In genomic region chr6:142942805-142943227, GRCh38 we compare ENCODE assay signal across 8 cellular contexts. TPM values are rescaled to one million over a fixed set of nuclear protein-coding genes. Genes with fewer than 3 reads are reported as not detected.
DNase-seq lines count a peak whose midpoint lies in the region; ATAC-seq and TF ChIP-seq lines count a peak whose summit lies in the region.

No MANE protein-coding gene starts in this region.

- ATAC-seq in heart left ventricle = no peak
- ATAC-seq in left ventricle myocardium superior = no peak
- ATAC-seq in GM18511 (IDR thresholded peaks at IDR 0.05; ENCODE audit: unreplicated experiment) = no peak

- peaks cover 8% of the 10 kb centered on the region for H3K79me2 ChIP-seq in neural progenitor cell (ENCODE audit: low read depth)

- no peak overlapping the region for H3K9ac ChIP-seq in neural progenitor cell

- H3K4me3 Mint-ChIP-seq in chondrocyte (ENCODE audit: unreplicated experiment) (no peak overlapping the region), neural progenitor cell (no peak overlapping the region)

- 61 to 76% (median 73%) methylated on average over 3 of the region's 3 CpGs for WGBS in heart left ventricle, 4 donors

- H2AFZ ChIP-seq in neural progenitor cell (replicated peaks) = no peak overlapping the region

- H3K27ac Mint-ChIP-seq in chondrocyte (ENCODE audit: unreplicated experiment) (no peak overlapping the region), neural progenitor cell (no peak overlapping the region)

- H3K4me2 ChIP-seq in neural progenitor cell = no peak overlapping the region

- H3K27ac ChIP-seq in heart left ventricle (peak overlapping the region in 6 of 12 donors; percentile 97 to 100 (median 99)), neural progenitor cell (no peak overlapping the region)

- H3K4me1 Mint-ChIP-seq in chondrocyte (ENCODE audit: low read depth) (peaks cover 28% of the 10 kb centered on the region), neural progenitor cell (peaks cover 14% of the 10 kb centered on the region)

- H3F3A ChIP-seq in neural progenitor cell (ENCODE audit: low read depth) = peaks cover 32% of the 10 kb centered on the region

- TF ChIP-seq CTCF in heart left ventricle (IDR thresholded peaks at IDR 0.05) = peak; percentile 39 to 77 (median 60)
- peak; percentile 82 for TF ChIP-seq CTCF in chondrocyte (IDR thresholded peaks at IDR 0.05)
- peak; percentile 43 for TF ChIP-seq CTCF in neural progenitor cell (IDR thresholded peaks at IDR 0.05)

- no peaks in the 10 kb centered on the region for H3K9me3 Mint-ChIP-seq in chondrocyte (ENCODE audit: low read depth)
- no peaks in the 10 kb centered on the region for H3K9me3 Mint-ChIP-seq in neural progenitor cell

- no peaks in the 10 kb centered on the region for H3K27me3 Mint-ChIP-seq in chondrocyte (ENCODE audit: low read depth)
- H3K27me3 Mint-ChIP-seq in neural progenitor cell (ENCODE audit: insufficient read depth, low read depth) = peaks cover 19% of the 10 kb centered on the region

- H3K4me3 ChIP-seq in heart left ventricle = peak overlapping the region in 1 of 12 donors; percentile 94
- no peak overlapping the region for H3K4me3 ChIP-seq in neural progenitor cell

- H3K4me1 ChIP-seq in heart left ventricle (peaks cover 0 to 52% (median 14%) of the 10 kb centered on the region in 12 donors), neural progenitor cell (peaks cover 3% of the 10 kb centered on the region)

- H3K36me3 Mint-ChIP-seq in chondrocyte (ENCODE audit: low read depth) (peaks cover 1% of the 10 kb centered on the region), neural progenitor cell (no peaks in the 10 kb centered on the region)

- TF ChIP-seq POLR2A in heart left ventricle (IDR thresholded peaks at IDR 0.05) = no peak

- no peak for DNase-seq in heart left ventricle
- DNase-seq in left ventricle myocardium superior = no peak
- DNase-seq in NCI-H526 treated with DMSO at 0.1 percent for 48 hours (lab: John Stamatoyannopoulos, UW) = peak; percentile 65
- no peak for DNase-seq in chondrocyte (ENCODE audit: low spot score)
- no peak for DNase-seq in neural progenitor cell (ENCODE audit: low spot score)
- DNase-seq in cerebellar nuclear complex (lab: John Stamatoyannopoulos, UW) = no peak
- no peak for DNase-seq in amygdala (lab: John Stamatoyannopoulos, UW)

- intact Hi-C loops in heart left ventricle (cut with DNase I) (loop anchor here in 7 of 10 donors (1.0 to 10.0 kb wide), 9 partner anchors 16 to 250 kb away; partner anchors contain the start of gene AIG1 (in 1 of the 7)), left ventricle myocardium superior (cut with micrococcal nuclease) (loop anchor here (10.0 kb wide), 1 partner anchor 98 kb away; no protein-coding TSS in a partner anchor)

- H3K36me3 ChIP-seq in heart left ventricle (no peaks in the 10 kb centered on the region), neural progenitor cell (no peaks in the 10 kb centered on the region)

- H4K20me1 ChIP-seq in neural progenitor cell (ENCODE audit: low read depth) = peaks cover 3% of the 10 kb centered on the region

- no peaks in the 10 kb centered on the region for H3K27me3 ChIP-seq in heart left ventricle
- peaks cover 36% of the 10 kb centered on the region for H3K27me3 ChIP-seq in neural progenitor cell

- H3K9me3 ChIP-seq in heart left ventricle = no peaks in the 10 kb centered on the region
- H3K9me3 ChIP-seq in neural progenitor cell (ENCODE audit: low read depth) = no peaks in the 10 kb centered on the region

RNA-seq across cellular contexts. Expression of gene HIVEP2, which starts 2.2 kb away (rescaled TPM):
- total RNA-seq in heart left ventricle (10 to 100 TPM; 11.6 to 31.2 (median 20.6) TPM), left ventricle myocardium superior (14.4 TPM), chondrocyte (11.7 to 18.2 TPM (median 13.9 TPM) in 3 replicates), neural progenitor cell (ENCODE audit: low replicate concordance) (2.0 and 2.1 TPM in 2 replicates)
- 1 to 10 TPM; 2.7 to 6.3 TPM for polyA plus RNA-seq in heart left ventricle
